ENCODE assay signal across 1 cellular context in the genomic region with DNA sequence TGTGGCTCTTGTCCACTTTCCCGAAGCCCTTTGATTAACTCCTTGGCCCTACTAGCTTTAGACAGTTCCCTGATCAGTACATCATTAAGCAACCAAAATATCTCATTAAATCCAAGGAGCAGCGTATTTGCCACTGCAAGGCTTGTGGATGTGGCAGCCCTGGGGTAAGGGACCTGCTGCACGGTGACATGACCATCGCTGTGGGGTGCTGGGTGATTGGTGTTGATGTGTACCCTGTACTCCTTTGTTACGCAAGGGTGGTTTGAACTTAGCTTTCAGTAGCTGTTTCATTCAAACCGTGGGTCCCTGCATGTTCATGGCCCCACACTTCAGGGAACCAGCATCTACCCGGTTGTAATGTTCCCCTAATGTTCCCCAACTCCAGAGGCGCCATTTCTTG.
TF ChIP-seq lines count a peak whose summit lies in the region.

No MANE protein-coding gene starts in this region.

TF ChIP-seq in HepG2, 621 proteins besides CTCF, POLR2A, EP300 and RAD21:
- TF ChIP-seq CEBPB (IDR thresholded peaks at IDR 0.05; ENCODE audit: borderline replicate concordance, low read depth, low read length) (peak; percentile 67; the same call in 1 of the 2 replicates), BORCS8-MEF2B (CRISPR knock-in tag; IDR thresholded peaks at IDR 0.05) (no peak), HNF4A (CRISPR knock-in tag; IDR thresholded peaks at IDR 0.05) (peak; percentile 11; the same call in 1 of the 2 replicates), AHR (CRISPR knock-in tag; IDR thresholded peaks at IDR 0.05) (no peak), SALL1 (CRISPR knock-in tag; IDR thresholded peaks at IDR 0.05) (no peak), RBM22 (optimal IDR thresholded peaks at IDR 0.05; ENCODE audit: low read length) (peak; percentile 38), CEBPG (CRISPR knock-in tag; IDR thresholded peaks at IDR 0.05) (peak; percentile 9; the same call in 1 of the 2 replicates)
- TF ChIP-seq, protein P1, sequence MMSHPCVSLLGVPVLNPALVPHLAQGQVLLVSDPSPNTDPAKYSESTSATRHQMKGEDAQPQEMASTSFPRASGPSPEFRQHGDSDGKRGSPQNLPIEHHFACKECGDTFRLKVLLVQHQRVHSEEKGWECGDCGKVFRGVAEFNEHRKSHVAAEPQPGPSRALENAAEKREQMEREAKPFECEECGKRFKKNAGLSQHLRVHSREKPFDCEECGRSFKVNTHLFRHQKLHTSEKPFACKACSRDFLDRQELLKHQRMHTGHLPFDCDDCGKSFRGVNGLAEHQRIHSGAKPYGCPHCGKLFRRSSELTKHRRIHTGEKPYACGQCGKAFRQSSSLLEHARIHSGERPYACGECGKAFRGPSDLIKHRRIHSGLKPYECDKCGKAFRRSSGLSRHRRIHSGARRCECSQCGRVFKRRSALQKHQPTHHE (CRISPR knock-in tag; IDR thresholded peaks at IDR 0.05; ENCODE audit: borderline replicate concordance), result no peak
